Comparison of ENCODE assay signal across 13 cellular contexts in the genomic region with DNA sequence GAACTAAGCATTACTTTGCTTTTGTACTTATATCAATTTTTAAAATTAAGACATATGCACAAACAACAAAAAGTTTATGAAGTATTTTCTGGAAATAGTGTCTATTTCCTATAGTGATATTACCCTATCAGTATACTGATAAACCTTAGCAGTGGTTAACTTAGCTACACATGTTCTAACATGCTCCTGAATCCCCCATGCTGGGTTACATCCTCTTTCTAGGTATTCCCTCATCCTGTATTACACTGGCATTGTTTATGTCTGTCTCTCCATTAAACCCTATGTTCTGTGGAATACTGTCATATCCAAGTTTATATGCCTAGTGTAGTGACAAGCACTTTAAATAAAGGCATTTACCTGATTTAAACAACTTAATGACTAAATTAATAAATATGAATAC. TPM values are rescaled to one million over a fixed set of nuclear protein-coding genes. Genes with fewer than 3 reads are reported as not detected.
DNase-seq lines count a peak whose midpoint lies in the region; TF ChIP-seq lines count a peak whose summit lies in the region.
"Had no signal": no experiment of that assay in that cellular context is flagged by ENCODE, and none has a peak within 500 bp of the region (broad histone marks: within the 10 kb centered on the region; RNA-seq: fewer than 3 reads in every experiment).

No MANE protein-coding gene starts in this region.

- H4K20me1 ChIP-seq in GM23248 (ENCODE audit: insufficient read depth) = peaks cover 4% of the 10 kb centered on the region; the same call in 1 of the 2 replicates
- H4K20me1 ChIP-seq in SU-DHL-6 (ENCODE audit: low read depth, low read length) = peaks cover 14% of the 10 kb centered on the region
- H4K20me1 ChIP-seq in H9 (ENCODE audit: control insufficient read depth, insufficient read depth, insufficient read length) = no peaks in the 10 kb centered on the region

- no peak overlapping the region for H4K8ac ChIP-seq in H9 (replicated peaks; ENCODE audit: insufficient read length, low read depth, low read length)

- H2BK20ac ChIP-seq in H9 (ENCODE audit: low read depth, low read length, poor library complexity, severe bottlenecking) = no peak overlapping the region

- no peak overlapping the region for H2BK15ac ChIP-seq in H9 (ENCODE audit: low read depth, low read length)

- TF ChIP-seq EP300 in transverse colon (IDR thresholded peaks at IDR 0.05; ENCODE audit: low read depth) = no peak

- no peak overlapping the region for H3K56ac ChIP-seq in H9 (ENCODE audit: insufficient read length, low read depth, low read length)

- no peak overlapping the region for H2BK12ac ChIP-seq in H9 (ENCODE audit: insufficient read length, low read depth, low read length)

- no peaks in the 10 kb centered on the region for H3K79me1 ChIP-seq in H9 (ENCODE audit: insufficient read depth, low read depth, low read length, poor library complexity, severe bottlenecking)

- no peak overlapping the region for H4K91ac ChIP-seq in H9 (ENCODE audit: insufficient read length, low read depth, low read length)

- H3K9me2 ChIP-seq in GM23248 (ENCODE audit: insufficient read depth) (no peaks in the 10 kb centered on the region), SU-DHL-6 (replicated peaks; ENCODE audit: insufficient read depth, low read length) (no peaks in the 10 kb centered on the region)

- H3K27ac ChIP-seq in GM23248 (no peak overlapping the region), SU-DHL-6 (ENCODE audit: low read depth, low read length) (no peak overlapping the region), H9 (ENCODE audit: insufficient read length, low read depth, low read length) (no peak overlapping the region), transverse colon (no peak overlapping the region)
- no peak overlapping the region for H3K27ac ChIP-seq in effector memory CD4-positive, alpha-beta T cell (ENCODE audit: insufficient read depth, low read length, poor library complexity, severe bottlenecking)

- H3F3A ChIP-seq in GM23248 (ENCODE audit: insufficient read depth) (peaks cover 14% of the 10 kb centered on the region; the same call in 1 of the 2 replicates), SU-DHL-6 (ENCODE audit: insufficient read depth) (0 out of 2 replicates have a peak, but pooled peaks cover 5% of the 10 kb centered on the region)

- H3K23ac ChIP-seq in H9 (ENCODE audit: insufficient read length, low read depth, low read length) = no peak overlapping the region

- no peak for TF ChIP-seq POLR2A in transverse colon (IDR thresholded peaks at IDR 0.05)

- DNase-seq in GM23248 (no peak), NCI-H345 treated with DMSO at 0.1 percent for 48 hours (lab: John Stamatoyannopoulos, UW; ENCODE audit: unreplicated experiment) (peak; percentile 14), H9 (no peak), transverse colon (no peak)
- DNase-seq in effector memory CD4-positive, alpha-beta T cell = no peak
- no peak for DNase-seq in stimulated activated naive CD4-positive, alpha-beta T cell treated with Interleukin-2 at 50 U/mL for 16 hours (lab: John Stamatoyannopoulos, UW)
- DNase-seq: DMS153, GF-D8, NCI-H2081 treated with DMSO at 0.1 percent for 48 hours, NCI-H510A treated with DMSO at 0.1 percent for 48 hours, SIG-M5 had no signal

- no peak overlapping the region for H2BK120ac ChIP-seq in H9 (ENCODE audit: low read depth, low read length, poor library complexity, severe bottlenecking)

- intact Hi-C loops in transverse colon (cut with DNase I; ENCODE audit: low total_unique reads) = no loop called here

- no peaks in the 10 kb centered on the region for H3K27me3 ChIP-seq in GM23248 (replicated peaks; ENCODE audit: insufficient read depth)
- H3K27me3 ChIP-seq in SU-DHL-6 (ENCODE audit: low read length) = no peaks in the 10 kb centered on the region
- H3K27me3 ChIP-seq in H9 (ENCODE audit: insufficient read depth, low read length) = no peaks in the 10 kb centered on the region
- no peaks in the 10 kb centered on the region for H3K27me3 ChIP-seq in transverse colon
- H3K27me3 ChIP-seq in effector memory CD4-positive, alpha-beta T cell (replicated peaks; ENCODE audit: control insufficient read depth, insufficient read depth, low read length, poor library complexity, severe bottlenecking) = no peaks in the 10 kb centered on the region

- H3K18ac ChIP-seq in H9 (ENCODE audit: insufficient read length, low read depth, low read length) = no peak overlapping the region

- peaks cover 31% of the 10 kb centered on the region for H3K79me2 ChIP-seq in GM23248 (ENCODE audit: insufficient read depth)
- peaks cover 32% of the 10 kb centered on the region for H3K79me2 ChIP-seq in SU-DHL-6 (ENCODE audit: insufficient read depth, low read length)
- H3K79me2 ChIP-seq in H9 (ENCODE audit: insufficient read depth, low read length) = peaks cover 24% of the 10 kb centered on the region; the same call in 1 of the 2 replicates

- peaks cover 11% of the 10 kb centered on the region for H3K23me2 ChIP-seq in H9 (ENCODE audit: insufficient read length, low read depth, low read length, poor library complexity, severe bottlenecking)

- H3K9ac ChIP-seq in GM23248 = no peak overlapping the region
- no peak overlapping the region for H3K9ac ChIP-seq in SU-DHL-6 (ENCODE audit: low read length)
- no peak overlapping the region for H3K9ac ChIP-seq in H9 (ENCODE audit: extremely low read depth, insufficient read length, low read length)

- no peak overlapping the region for H2AK5ac ChIP-seq in H9 (ENCODE audit: insufficient read length, low read length)

- H2BK5ac ChIP-seq in H9 (ENCODE audit: insufficient read length, low read length) = no peak overlapping the region

- no peak overlapping the region for H3T11ph ChIP-seq in H9 (ENCODE audit: low read length)

- H3K4me3 Mint-ChIP-seq in H9 = no peak overlapping the region

- H3K14ac ChIP-seq in H9 (ENCODE audit: insufficient read depth, low read length) = no peak overlapping the region

- H4K5ac ChIP-seq in H9 (ENCODE audit: insufficient read length, low read depth, low read length) = no peak overlapping the region

- H3K27ac Mint-ChIP-seq in H9 = no peak overlapping the region

- H2AFZ ChIP-seq in GM23248 (peak overlapping the region; percentile 96), SU-DHL-6 (ENCODE audit: low read depth, low read length, severe bottlenecking) (peak overlapping the region; percentile 97), H9 (ENCODE audit: low read length) (no peak overlapping the region)

- H3K4me1 Mint-ChIP-seq in H9 = peaks cover 24 to 25% of the 10 kb centered on the region in 2 experiments

- no peak overlapping the region for H3K4ac ChIP-seq in H9 (ENCODE audit: low read depth, low read length)

- H3K27me3 Mint-ChIP-seq in H9 (ENCODE audit: low read depth) = no peaks in the 10 kb centered on the region; the same call in 1 of the 2 replicates

- H3K9me3 ChIP-seq in GM23248 (ENCODE audit: low read depth) (no peaks in the 10 kb centered on the region), SU-DHL-6 (ENCODE audit: insufficient read depth, low read length) (no peaks in the 10 kb centered on the region), H9 (ENCODE audit: control insufficient read depth, low read depth, low read length) (no peaks in the 10 kb centered on the region), transverse colon (no peaks in the 10 kb centered on the region)
- H3K9me3 ChIP-seq in effector memory CD4-positive, alpha-beta T cell (ENCODE audit: control insufficient read depth, low read length) = no peaks in the 10 kb centered on the region

- H3K4me3 ChIP-seq in GM23248 = no peak overlapping the region
- H3K4me3 ChIP-seq in SU-DHL-6 (ENCODE audit: insufficient read depth, low read length, poor library complexity, severe bottlenecking) = no peak overlapping the region
- H3K4me3 ChIP-seq in transverse colon = no peak overlapping the region
- no peak overlapping the region for H3K4me3 ChIP-seq in effector memory CD4-positive, alpha-beta T cell (ENCODE audit: insufficient read depth, low read depth, low read length, poor library complexity, severe bottlenecking)

- H3K4me1 ChIP-seq in GM23248 (ENCODE audit: insufficient read depth) = peaks cover 22% of the 10 kb centered on the region
- H3K4me1 ChIP-seq in H9 (ENCODE audit: insufficient read depth, low read length) = no peaks in the 10 kb centered on the region; the same call in 1 of the 2 replicates
- H3K4me1 ChIP-seq in transverse colon = peaks cover 13 to 54% (median 26%) of the 10 kb centered on the region in 4 donors
- H3K4me1 ChIP-seq in effector memory CD4-positive, alpha-beta T cell (ENCODE audit: control insufficient read depth, insufficient read depth, low read length, poor library complexity, severe bottlenecking) = peaks cover 17% of the 10 kb centered on the region

- H3K9me3 Mint-ChIP-seq in H9 = no peaks in the 10 kb centered on the region
- H3K9me3 Mint-ChIP-seq: GM23338 had no signal

- H3K36me3 Mint-ChIP-seq in H9 (ENCODE audit: insufficient read depth in 1 of 3, low read depth in 3 of 3) = no peaks in the 10 kb centered on the region; a peak in 1 of 7 replicates

- H3K36me3 ChIP-seq in GM23248 (ENCODE audit: low read depth) (no peaks in the 10 kb centered on the region), SU-DHL-6 (ENCODE audit: low read length) (no peaks in the 10 kb centered on the region), transverse colon (no peaks in the 10 kb centered on the region)
- H3K36me3 ChIP-seq in effector memory CD4-positive, alpha-beta T cell (ENCODE audit: control insufficient read depth, insufficient read depth, low read length) = no peaks in the 10 kb centered on the region

- TF ChIP-seq CTCF in SU-DHL-6 (IDR thresholded peaks at IDR 0.05; ENCODE audit: insufficient read depth, low read length, poor library complexity, severe bottlenecking) (no peak), H9 (conservative IDR thresholded peaks at IDR 0.05) (no peak), transverse colon (IDR thresholded peaks at IDR 0.05) (no peak)

- peak overlapping the region; percentile 96 for H3K4me2 ChIP-seq in GM23248 (ENCODE audit: unreplicated experiment)
- H3K4me2 ChIP-seq in SU-DHL-6 (ENCODE audit: low read depth, low read length, poor library complexity, severe bottlenecking) = no peak overlapping the region
- no peak overlapping the region for H3K4me2 ChIP-seq in H9 (ENCODE audit: insufficient read depth, insufficient read length, low read length)

- in situ Hi-C loops in GM23248 (cut with MboI) = no loop called here
- in situ Hi-C loops in transverse colon (cut with MboI; ENCODE audit: low pct_ligation_motif_present in 1 of 4, low pct_unique_long_range_greater_than_20kb in 1 of 4, low sequenced_read_pairs in 3 of 4) = no loop called here

RNA-seq across cellular contexts. Expression of gene FAR1, which starts 1.8 kb away (rescaled TPM):
- total RNA-seq in GM23248 (2014; rRNA removed; shearing (Covaris generic)) = 48.4 and 56.1 TPM in 2 replicates
- 37.4 and 40.4 TPM in 2 replicates for polyA plus RNA-seq in GM23248 (2016; fragmentation: Nextera tagmentation; extraction: Ambion mirVana)
- total RNA-seq in H9 (2021) (72.5 and 77.0 TPM in 2 replicates), transverse colon (100 to 1,000 TPM in 2 of 4 donors, 10 to 100 TPM in 2; 51.3 to 142 (median 89.5) TPM)
